Comparison of ENCODE assay signal across 9 cellular contexts in the genomic region with DNA sequence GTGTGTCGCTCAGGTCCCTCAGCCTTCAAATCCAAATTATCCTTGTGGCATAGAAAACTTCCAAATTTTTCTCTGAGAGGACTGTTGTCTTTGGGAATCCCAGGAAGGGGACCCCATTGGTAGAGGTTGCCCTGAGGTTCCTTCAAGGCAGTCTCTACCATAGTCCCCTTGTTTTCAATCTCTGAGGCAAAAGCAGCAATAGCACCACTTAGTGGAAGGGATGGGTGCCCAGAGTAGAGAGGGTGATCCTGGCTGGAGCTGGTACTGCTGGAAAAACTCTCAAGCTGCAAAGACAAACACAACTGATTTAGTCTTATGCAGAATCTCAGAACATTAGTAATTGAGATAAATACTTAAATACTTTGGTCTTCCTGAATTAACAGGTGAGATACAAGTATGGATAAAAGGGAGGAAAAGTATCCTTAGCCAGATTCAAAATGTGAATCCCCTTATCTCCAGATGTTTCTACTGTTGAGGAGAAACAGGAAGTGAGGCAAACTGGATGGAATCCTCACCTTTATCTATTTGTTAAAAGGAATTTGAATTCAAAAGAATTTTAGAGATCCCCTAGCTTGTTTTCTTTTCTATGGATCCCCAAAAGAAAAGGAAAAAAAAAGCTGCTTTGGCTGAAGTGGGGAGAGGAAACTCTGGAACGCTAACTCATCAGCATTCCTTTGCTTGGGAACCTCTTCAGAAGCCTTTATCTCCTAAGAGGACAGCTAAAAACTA. TPM values are rescaled to one million over a fixed set of nuclear protein-coding genes. Genes with fewer than 3 reads are reported as not detected.
DNase-seq lines count a peak whose midpoint lies in the region; ATAC-seq and TF ChIP-seq lines count a peak whose summit lies in the region.
"Had no signal": no experiment of that assay in that cellular context is flagged by ENCODE, and none has a peak within 500 bp of the region (broad histone marks: within the 10 kb centered on the region; RNA-seq: fewer than 3 reads in every experiment).

No MANE protein-coding gene starts in this region.

- TF ChIP-seq RAD21 in SK-N-SH (IDR thresholded peaks at IDR 0.05; ENCODE audit: low read length) = peak; percentile 43

- CTCF ChIA-PET in SK-N-SH (lab: Yijun Ruan, JAX) = interaction anchor here (0.9 to 2.1 kb wide), 4 partner anchors 9 to 127 kb away, joined by 3 to 6 read pairs (median 4); partner anchors contain the start of genes DNPH1 and ZNF318

- no peaks in the 10 kb centered on the region for H3K9me3 ChIP-seq in SK-N-SH
- H3K9me3 ChIP-seq in right atrium auricular region = no peaks in the 10 kb centered on the region
- H3K9me3 ChIP-seq in sigmoid colon = no peaks in the 10 kb centered on the region

- TF ChIP-seq CTCF in GM12874 (IDR thresholded peaks at IDR 0.05; ENCODE audit: insufficient read depth, low read depth, low read length) (peak; percentile 40; the same call in 1 of the 2 replicates), SK-N-SH (IDR thresholded peaks at IDR 0.05) (peak; percentile 34), right atrium auricular region (IDR thresholded peaks at IDR 0.05) (peak; percentile 19 to 59), sigmoid colon (IDR thresholded peaks at IDR 0.05) (peak in 1 of 4 experiments; percentile 14)

- H3K4me1 ChIP-seq in SK-N-SH (ENCODE audit: control insufficient read depth in 1 of 2, insufficient read depth in 2 of 2, low read depth in 1 of 2, low read length in 1 of 2) (peaks cover 0 to 4% of the 10 kb centered on the region in 2 experiments; a peak in 2 of 4 replicates), right atrium auricular region (no peaks in the 10 kb centered on the region), sigmoid colon (no peaks in the 10 kb centered on the region)

- H3K4me3 ChIP-seq in SK-N-SH (ENCODE audit: low read depth in 2 of 2, low read length in 1 of 2) (no peak overlapping the region), right atrium auricular region (no peak overlapping the region), sigmoid colon (no peak overlapping the region)

- peaks cover 6% of the 10 kb centered on the region for H3K79me2 ChIP-seq in SK-N-SH (ENCODE audit: insufficient read depth)

- 94% methylated on average over 2 of the region's 2 CpGs for WGBS in SK-N-SH (ENCODE audit: low lambda C conversion rate)
- WGBS in sigmoid colon, 2 donors = 92 to 93% methylated on average over 2 of the region's 2 CpGs

- no peaks in the 10 kb centered on the region for H3K27me3 ChIP-seq in SK-N-SH (ENCODE audit: insufficient read depth)
- no peaks in the 10 kb centered on the region for H3K27me3 ChIP-seq in right atrium auricular region
- no peaks in the 10 kb centered on the region for H3K27me3 ChIP-seq in sigmoid colon

- intact Hi-C loops in sigmoid colon (cut with DNase I) = no loop called here

- H3F3A ChIP-seq in SK-N-SH (replicated peaks; ENCODE audit: insufficient read depth) = peaks cover 9% of the 10 kb centered on the region

- no peak for TF ChIP-seq EP300 in SK-N-SH (IDR thresholded peaks at IDR 0.05; ENCODE audit: borderline replicate concordance in 1 of 2, low read depth in 1 of 2, low read length in 1 of 2)
- no peak for TF ChIP-seq EP300 in sigmoid colon (IDR thresholded peaks at IDR 0.05)

- no peak for TF ChIP-seq POLR2A in sigmoid colon (IDR thresholded peaks at IDR 0.05)

- ATAC-seq in HG03439 (IDR thresholded peaks at IDR 0.05; ENCODE audit: unreplicated experiment) = no peak

- H2AFZ ChIP-seq in SK-N-SH (ENCODE audit: low read depth) = no peak overlapping the region

- H4K20me1 ChIP-seq in SK-N-SH (ENCODE audit: insufficient read depth) = no peaks in the 10 kb centered on the region

- peaks cover 43 to 68% of the 10 kb centered on the region in 2 experiments for H3K36me3 ChIP-seq in SK-N-SH (replicated peaks in 1 of 2; ENCODE audit: control insufficient read depth in 1 of 2, insufficient read depth in 2 of 2, low read length in 1 of 2)
- H3K36me3 ChIP-seq in right atrium auricular region = peaks cover 54% of the 10 kb centered on the region
- H3K36me3 ChIP-seq in sigmoid colon = peaks cover 13 to 83% (median 21%) of the 10 kb centered on the region in 4 donors

- H3K9me2 ChIP-seq in SK-N-SH = no peaks in the 10 kb centered on the region

- no peak overlapping the region for H3K27ac ChIP-seq in SK-N-SH (ENCODE audit: low read depth in 2 of 2, low read length in 1 of 2)
- H3K27ac ChIP-seq in right atrium auricular region = no peak overlapping the region
- no peak overlapping the region for H3K27ac ChIP-seq in sigmoid colon

- H3K4me2 ChIP-seq in SK-N-SH = no peak overlapping the region

- no peak overlapping the region for H3K9ac ChIP-seq in SK-N-SH

- DNase-seq in AG08395 (ENCODE audit: low spot score) (peak; percentile 35), SK-N-SH (peak; percentile 16), right atrium auricular region (ENCODE audit: low spot score) (no peak), NCI-H748 (lab: John Stamatoyannopoulos, UW; ENCODE audit: unreplicated experiment) (no peak), sigmoid colon (no peak)
- DNase-seq in activated CD4-positive, CD25-positive, alpha-beta regulatory T cell (lab: John Stamatoyannopoulos, UW) = no peak

- POLR2A ChIA-PET in SK-N-SH (lab: Yijun Ruan, JAX) = no interaction called here

TF ChIP-seq in SK-N-SH, 30 proteins besides CTCF, POLR2A, EP300 and RAD21:
- TF ChIP-seq TEAD4 (IDR thresholded peaks at IDR 0.05; ENCODE audit: borderline replicate concordance, insufficient read depth) (no peak), TAF1 (IDR thresholded peaks at IDR 0.05; ENCODE audit: borderline replicate concordance, low read depth, low read length) (no peak), NRF1 (IDR thresholded peaks at IDR 0.05; ENCODE audit: low read depth, low read length) (no peak), PBX3 (IDR thresholded peaks at IDR 0.05) (no peak), JUND (IDR thresholded peaks at IDR 0.05) (no peak), CHD2 (IDR thresholded peaks at IDR 0.05; ENCODE audit: low read length, partially characterized antibody) (no peak), GABPA (IDR thresholded peaks at IDR 0.05; ENCODE audit: low read depth) (no peak), NFIC (IDR thresholded peaks at IDR 0.05; ENCODE audit: borderline replicate concordance) (no peak), SMC3 (IDR thresholded peaks at IDR 0.05; ENCODE audit: low read depth, low read length) (no peak)
- TF ChIP-seq, protein P1, sequence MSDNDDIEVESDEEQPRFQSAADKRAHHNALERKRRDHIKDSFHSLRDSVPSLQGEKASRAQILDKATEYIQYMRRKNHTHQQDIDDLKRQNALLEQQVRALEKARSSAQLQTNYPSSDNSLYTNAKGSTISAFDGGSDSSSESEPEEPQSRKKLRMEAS (IDR thresholded peaks at IDR 0.05; ENCODE audit: low read depth) = no peak
- TF ChIP-seq, protein P2, sequence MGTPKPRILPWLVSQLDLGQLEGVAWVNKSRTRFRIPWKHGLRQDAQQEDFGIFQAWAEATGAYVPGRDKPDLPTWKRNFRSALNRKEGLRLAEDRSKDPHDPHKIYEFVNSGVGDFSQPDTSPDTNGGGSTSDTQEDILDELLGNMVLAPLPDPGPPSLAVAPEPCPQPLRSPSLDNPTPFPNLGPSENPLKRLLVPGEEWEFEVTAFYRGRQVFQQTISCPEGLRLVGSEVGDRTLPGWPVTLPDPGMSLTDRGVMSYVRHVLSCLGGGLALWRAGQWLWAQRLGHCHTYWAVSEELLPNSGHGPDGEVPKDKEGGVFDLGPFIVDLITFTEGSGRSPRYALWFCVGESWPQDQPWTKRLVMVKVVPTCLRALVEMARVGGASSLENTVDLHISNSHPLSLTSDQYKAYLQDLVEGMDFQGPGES (IDR thresholded peaks at IDR 0.05; ENCODE audit: low read depth, low read length) = no peak

RNA-seq across cellular contexts. Expression of gene ZNF318, which starts 13.4 kb away (rescaled TPM):
- polyA plus RNA-seq in SK-N-SH (2012; rRNA removed) = 6.3 and 7.8 TPM in 2 replicates
- polyA plus RNA-seq in SK-N-SH (2012; cell fraction: cytosol; rRNA removed) = 6.0 and 6.4 TPM in 2 replicates
- polyA plus RNA-seq in SK-N-SH (2012; cell fraction: nucleus; rRNA removed) = 9.8 and 14.8 TPM in 2 replicates
- 10 to 100 TPM; 10.1 to 11.3 TPM for total RNA-seq in right atrium auricular region
- 10 to 100 TPM; 11.7 to 19.1 (median 15.1) TPM for total RNA-seq in sigmoid colon
- polyA plus RNA-seq in sigmoid colon = 10 to 100 TPM in 1 of 3 donors, 1 to 10 TPM in 2; 2.1 to 12.7 (median 2.4) TPM

RNA-seq across cellular contexts. Expression of gene CRIP3, which starts 47.4 kb away (rescaled TPM):
- polyA plus RNA-seq in SK-N-SH (2012; rRNA removed) (0.11 TPM in 1 of 2 replicates, not detected in the other), sigmoid colon (1 to 10 TPM in 1 of 3 donors, not detected in 2; 5.2 TPM)
- 0.05 TPM in 1 of 2 replicates, not detected in the other for polyA plus RNA-seq in SK-N-SH (2012; cell fraction: cytosol; rRNA removed)
- polyA plus RNA-seq in SK-N-SH (2012; cell fraction: nucleus; rRNA removed) = 0.54 TPM in 1 of 2 replicates, not detected in the other
- total RNA-seq in right atrium auricular region (1 to 10 TPM in 1 of 2 donors, not detected in 1; 1.5 TPM), sigmoid colon (not detected)

RNA-seq across cellular contexts. Expression of gene SLC22A7, which starts 58.0 kb away (rescaled TPM):
- polyA plus RNA-seq in SK-N-SH (2012; rRNA removed) = not detected in 2 replicates
- 0.04 TPM in 1 of 2 replicates, not detected in the other for polyA plus RNA-seq in SK-N-SH (2012; cell fraction: cytosol; rRNA removed)
- 0.06 and 0.07 TPM in 2 replicates for polyA plus RNA-seq in SK-N-SH (2012; cell fraction: nucleus; rRNA removed)
- not detected for total RNA-seq in right atrium auricular region
- total RNA-seq in sigmoid colon = not detected
- polyA plus RNA-seq in sigmoid colon = not detected
- polyA plus RNA-seq: IgD-negative memory B cell had no signal

Comparison
In these comparisons a context has a peak if more than half of its experiments do, and no peak if none do; other contexts are left out.
1. DNase-seq: peak in AG08395 (single experiment) and SK-N-SH (single experiment); none in right atrium auricular region (single experiment), NCI-H748 (single experiment), activated CD4-positive, CD25-positive, alpha-beta regulatory T cell (0 of 4) and sigmoid colon (single experiment).